37 cellular contexts compared by ENCODE assay signal in the genomic region with DNA sequence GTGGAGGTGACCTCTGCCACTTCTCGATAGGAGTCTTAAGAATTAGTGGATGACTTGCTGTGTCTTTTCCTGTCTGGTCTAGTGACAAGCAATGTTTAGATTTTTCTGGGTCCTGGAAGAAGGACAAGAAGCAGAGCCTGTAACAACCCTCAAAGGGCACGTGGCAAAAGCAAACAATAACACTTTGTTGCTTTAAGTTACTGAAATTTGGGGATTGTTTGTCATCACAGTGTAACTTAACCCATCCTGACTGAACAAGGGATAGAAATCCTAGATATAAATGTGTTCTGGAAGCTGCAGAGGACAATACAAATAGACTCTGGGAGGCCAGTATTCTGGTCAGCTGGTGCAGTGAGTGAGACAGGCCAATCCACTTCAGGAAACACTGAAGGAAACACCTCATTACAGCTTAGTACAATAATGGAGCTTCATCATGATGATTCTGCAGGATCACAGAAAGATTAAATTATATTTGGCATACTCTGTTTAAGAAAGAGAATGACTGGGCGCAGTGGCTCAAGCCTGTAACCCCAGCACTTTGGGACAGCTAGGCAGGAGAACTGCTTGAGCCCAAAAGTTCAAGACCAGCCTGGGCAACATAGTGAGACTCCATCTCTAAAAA. TPM values are rescaled to one million over a fixed set of nuclear protein-coding genes. Genes with fewer than 3 reads are reported as not detected.
"Had no signal": no experiment of that assay in that cellular context is flagged by ENCODE, and none has a peak within 500 bp of the region (broad histone marks: within the 10 kb centered on the region; RNA-seq: fewer than 3 reads in every experiment).

No MANE protein-coding gene starts in this region.

- H3K27ac ChIP-seq: KMS-11, Peyer's patch, VCaP had no signal

- H3K36me3 ChIP-seq: Peyer's patch had no signal

- H3K4me1 ChIP-seq: Peyer's patch had no signal

- ATAC-seq: activated naive CD8-positive, alpha-beta T cell treated with anti-CD3 and anti-CD28 coated beads, Interleukin-2, amount 50 U/mL, for 24 hours; activated T-cell treated with anti-CD3 and anti-CD28 coated beads, Interleukin-2, amount 50 U/mL, for 4 hours; PC-3; SK-N-SH treated with all-trans-retinoic acid at 6 μM for 48 hours had no signal

- H3K9ac ChIP-seq: KMS-11 had no signal

- H3K9me3 ChIP-seq: Peyer's patch had no signal

- H3K4me2 ChIP-seq: KMS-11 had no signal

- H3K4me3 ChIP-seq: Peyer's patch had no signal

- FAIRE-seq: bronchial epithelial cell had no signal

- H3K27me3 ChIP-seq: Peyer's patch had no signal

- DNase-seq: activated B cell treated with CpG ODN at 0.5 μM for 24 hours; activated CD4-positive, alpha-beta memory T cell treated with anti-CD3 and anti-CD28 coated beads for 36 hours; activated CD4-positive, alpha-beta T cell treated with anti-CD3 and anti-CD28 coated beads for 4 hours; activated CD4-positive, alpha-beta T cell treated with anti-CD3 and anti-CD28 coated beads, Interleukin-2, amount 50 U/mL, for 1 hour; activated CD4-positive, CD25-positive, alpha-beta regulatory T cell treated with anti-CD3 and anti-CD28 coated beads, Interleukin-2, amount 50 U/mL, for 72 hours; activated CD8-positive, alpha-beta memory T cell treated with anti-CD3 and anti-CD28 coated beads, Interleukin-2, amount 50 U/mL, for 4 hours; activated effector memory CD4-positive, alpha-beta T cell treated with Interleukin-2 at 50 U/mL for 16 hours; activated naive CD4-positive, alpha-beta T cell treated with anti-CD3 and anti-CD28 coated beads, Interleukin-2, amount 10 ng/mL, durations not matched to agents 7 days and 5 days; activated naive CD8-positive, alpha-beta T cell treated with anti-CD3 and anti-CD28 coated beads, Interleukin-2, amount 50 U/mL, for 24 hours; activated T-cell treated with anti-CD3 and anti-CD28 coated beads for 4 hours; activated T-cell treated with anti-CD3 and anti-CD28 coated beads, Interleukin-2, amount 50 U/mL, for 4 hours; anterior cingulate cortex; caudate nucleus; cerebellar nuclear complex; MM.1S; NCI-H1092 treated with DMSO at 0.1 percent for 48 hours; NCI-H1417 treated with DMSO at 0.1 percent for 48 hours; NCI-H187 treated with DMSO at 0.1 percent for 48 hours; NCI-H2081; NCI-H2171 treated with DMSO at 0.1 percent for 48 hours; NCI-H2227 treated with DMSO at 0.1 percent for 48 hours; NCI-H446; NCI-H510A treated with DMSO at 0.1 percent for 48 hours; NCI-H526 treated with DMSO at 0.1 percent for 48 hours; NCI-H774; PC-3; Peyer's patch; RPMI8226; SHP77 treated with DMSO at 0.1 percent for 48 hours; T-helper 1 cell; T1000 had no signal

RNA-seq across cellular contexts. Expression of gene ENKUR, which starts 23.3 kb away (rescaled TPM):
- total RNA-seq: activated B cell treated with CpG ODN at 0.5 μM for 24 hours; activated CD4-positive, alpha-beta memory T cell treated with anti-CD3 and anti-CD28 coated beads for 36 hours; activated T-cell treated with anti-CD3 and anti-CD28 coated beads, Interleukin-2, amount 50 U/mL, for 4 hours; LHCN-M2; PC-3; T-helper 2 cell treated with Interferon-gamma antibody and Interleukin-4, amounts not matched to agents 100 ng/mL and 5 ng/mL, for 36 hours had no signal

RNA-seq across cellular contexts. Expression of gene PRTFDC1, which starts 40.2 kb away (rescaled TPM):
- total RNA-seq: activated B cell treated with CpG ODN at 0.5 μM for 24 hours had no signal
